ENCODE assay signal across 20 cellular contexts in genomic region chr14:33404964-33405574, GRCh38.
DNase-seq lines count a peak whose midpoint lies in the region; ATAC-seq, FAIRE-seq and TF ChIP-seq lines count a peak whose summit lies in the region.
"Had no signal": no experiment of that assay in that cellular context is flagged by ENCODE, and none has a peak within 500 bp of the region (broad histone marks: within the 10 kb centered on the region; RNA-seq: fewer than 3 reads in every experiment).

No MANE protein-coding gene starts in this region.

- H3K4me3 ChIP-seq in breast epithelium (no peak overlapping the region), astrocyte (ENCODE audit: insufficient read depth, low read depth, low read length) (no peak overlapping the region), neural progenitor cell (no peak overlapping the region)
- H3K4me3 ChIP-seq: BLaER1 treated with 17β-estradiol and CSF1 and Interleukin-3, amounts not matched to agents 10 nM and 100 nM had no signal

- peaks cover 7 to 12% of the 10 kb centered on the region in 2 donors for H3K9me3 ChIP-seq in breast epithelium
- no peaks in the 10 kb centered on the region for H3K9me3 ChIP-seq in astrocyte (ENCODE audit: insufficient read depth, low read depth, low read length)
- H3K9me3 ChIP-seq in neural progenitor cell (ENCODE audit: low read depth): peaks cover 23% of the 10 kb centered on the region
- H3K9me3 ChIP-seq: BLaER1 treated with 17β-estradiol and CSF1 and Interleukin-3, amounts not matched to agents 10 nM and 100 nM had no signal

- no TSS peak for BruUV-seq in MCF 10A (replicated peaks; lab: Mats Ljungman, UMichigan)

- TF ChIP-seq POLR2A in breast epithelium (IDR thresholded peaks at IDR 0.05): no peak

- CTCF ChIA-PET in MCF 10A (lab: Yijun Ruan, JAX): interaction anchor here (0.6 to 3.0 kb wide), 8 partner anchors 16 to 948 kb away, joined by 3 to 8 read pairs (median 3); no protein-coding TSS in a partner anchor

- intact Hi-C loops in MCF 10A (cut with micrococcal nuclease): no loop called here
- intact Hi-C loops in breast epithelium (cut with DNase I; ENCODE audit: low total_unique reads): no loop called here

- no peaks in the 10 kb centered on the region for H3K79me2 ChIP-seq in astrocyte (ENCODE audit: insufficient read depth, low read length)
- H3K79me2 ChIP-seq in neural progenitor cell (ENCODE audit: low read depth): no peaks in the 10 kb centered on the region

- H3K27ac ChIP-seq in breast epithelium: no peak overlapping the region
- no peak overlapping the region for H3K27ac ChIP-seq in astrocyte (ENCODE audit: low read depth, low read length)
- no peak overlapping the region for H3K27ac ChIP-seq in neural progenitor cell
- H3K27ac ChIP-seq: BLaER1 treated with 17β-estradiol and CSF1 and Interleukin-3, amounts not matched to agents 10 nM and 100 nM had no signal

- H4K20me1 ChIP-seq in astrocyte (ENCODE audit: insufficient read depth, low read length) (no peaks in the 10 kb centered on the region), neural progenitor cell (ENCODE audit: low read depth) (no peaks in the 10 kb centered on the region)
- H4K20me1 ChIP-seq: BLaER1 treated with 17β-estradiol and CSF1 and Interleukin-3, amounts not matched to agents 10 nM and 100 nM had no signal

- H3K36me3 Mint-ChIP-seq in MCF 10A (ENCODE audit: insufficient read depth, unreplicated experiment) (no peaks in the 10 kb centered on the region), astrocyte (ENCODE audit: low read depth, unreplicated experiment) (no peaks in the 10 kb centered on the region), neural progenitor cell (peaks cover 36% of the 10 kb centered on the region)
- H3K36me3 Mint-ChIP-seq: CD4-positive, CD25-positive, alpha-beta regulatory T cell; IgD-negative memory B cell had no signal

- H3K27ac Mint-ChIP-seq in MCF 10A (ENCODE audit: low read depth, unreplicated experiment): peak overlapping the region; percentile 96
- H3K27ac Mint-ChIP-seq in astrocyte (ENCODE audit: unreplicated experiment): peak overlapping the region; percentile 28
- no peak overlapping the region for H3K27ac Mint-ChIP-seq in neural progenitor cell
- H3K27ac Mint-ChIP-seq: CD4-positive, CD25-positive, alpha-beta regulatory T cell had no signal

- H3K4me1 ChIP-seq in breast epithelium (no peaks in the 10 kb centered on the region), astrocyte (ENCODE audit: insufficient read depth, low read length) (peaks cover 5% of the 10 kb centered on the region), neural progenitor cell (no peaks in the 10 kb centered on the region)
- H3K4me1 ChIP-seq: BLaER1 treated with 17β-estradiol and CSF1 and Interleukin-3, amounts not matched to agents 10 nM and 100 nM had no signal

- TF ChIP-seq CTCF in MCF 10A (IDR thresholded peaks at IDR 0.05; ENCODE audit: unreplicated experiment) (no peak), breast epithelium (IDR thresholded peaks at IDR 0.05) (no peak), astrocyte (IDR thresholded peaks at IDR 0.05; ENCODE audit: insufficient read depth, low read depth, low read length) (no peak), neural progenitor cell (IDR thresholded peaks at IDR 0.05) (no peak)

- H3K4me1 Mint-ChIP-seq in MCF 10A (ENCODE audit: insufficient read depth, unreplicated experiment) (peaks cover 14% of the 10 kb centered on the region), astrocyte (ENCODE audit: low read depth, unreplicated experiment) (peaks cover 5% of the 10 kb centered on the region), neural progenitor cell (peaks cover 3% of the 10 kb centered on the region)
- H3K4me1 Mint-ChIP-seq: CD4-positive, CD25-positive, alpha-beta regulatory T cell; IgD-negative memory B cell had no signal

- ATAC-seq in GM18868 (IDR thresholded peaks at IDR 0.05; ENCODE audit: unreplicated experiment) (no peak), HG03135 (IDR thresholded peaks at IDR 0.05; ENCODE audit: unreplicated experiment) (no peak)

- peak; percentile 5 for FAIRE-seq in astrocyte (lab: Jason Lieb, UNC)
- FAIRE-seq: G401.6, GM12891, GM19239 had no signal

- no peak overlapping the region for H3K4me2 ChIP-seq in astrocyte (ENCODE audit: low read length)
- no peak overlapping the region for H3K4me2 ChIP-seq in neural progenitor cell
- H3K4me2 ChIP-seq: BLaER1 treated with 17β-estradiol and CSF1 and Interleukin-3, amounts not matched to agents 10 nM and 100 nM had no signal

- H3K4me3 Mint-ChIP-seq in MCF 10A (ENCODE audit: unreplicated experiment): no peak overlapping the region
- no peak overlapping the region for H3K4me3 Mint-ChIP-seq in astrocyte (ENCODE audit: unreplicated experiment)
- no peak overlapping the region for H3K4me3 Mint-ChIP-seq in neural progenitor cell
- H3K4me3 Mint-ChIP-seq: CD4-positive, CD25-positive, alpha-beta regulatory T cell; IgD-negative memory B cell had no signal

- H3K27me3 Mint-ChIP-seq in MCF 10A (ENCODE audit: insufficient read depth, unreplicated experiment) (no peaks in the 10 kb centered on the region), astrocyte (ENCODE audit: low read depth, unreplicated experiment) (no peaks in the 10 kb centered on the region), neural progenitor cell (ENCODE audit: insufficient read depth, low read depth) (peaks cover 2% of the 10 kb centered on the region)
- H3K27me3 Mint-ChIP-seq: CD4-positive, CD25-positive, alpha-beta regulatory T cell; IgD-negative memory B cell had no signal

- H3K36me3 ChIP-seq in breast epithelium: no peaks in the 10 kb centered on the region
- no peaks in the 10 kb centered on the region for H3K36me3 ChIP-seq in astrocyte (ENCODE audit: insufficient read depth, low read length)
- H3K36me3 ChIP-seq in neural progenitor cell: peaks cover 9% of the 10 kb centered on the region
- H3K36me3 ChIP-seq: BLaER1 treated with 17β-estradiol and CSF1 and Interleukin-3, amounts not matched to agents 10 nM and 100 nM had no signal

- DNase-seq in MCF 10A (ENCODE audit: unreplicated experiment): no peak
- DNase-seq in breast epithelium (ENCODE audit: low spot score in 2 of 2): no peak
- no peak for DNase-seq in astrocyte (ENCODE audit: low read depth)
- DNase-seq in iPS-NIHi11 (ENCODE audit: low spot score): peak; percentile 29
- DNase-seq in neural progenitor cell (ENCODE audit: low spot score): peak; percentile 16
- DNase-seq in SK-N-DZ (ENCODE audit: low spot score): no peak
- DNase-seq: ACHN; Calu3; CD4-positive, CD25-positive, alpha-beta regulatory T cell; DMS 273 treated with DMSO at 0.1 percent for 48 hours; DMS79 treated with DMSO at 0.1 percent for 48 hours; EL; HCEC 1CT had no signal

- POLR2A ChIA-PET in MCF 10A (lab: Yijun Ruan, JAX): interaction anchor here (0.6 kb wide), 1 partner anchor 16 kb away, joined by 4 read pairs; no protein-coding TSS in a partner anchor

- no peaks in the 10 kb centered on the region for H3F3A ChIP-seq in neural progenitor cell (ENCODE audit: low read depth)

- H3K9ac ChIP-seq in astrocyte (ENCODE audit: low read length) (no peak overlapping the region), neural progenitor cell (no peak overlapping the region)
- H3K9ac ChIP-seq: BLaER1 treated with 17β-estradiol and CSF1 and Interleukin-3, amounts not matched to agents 10 nM and 100 nM had no signal

- H3K27me3 ChIP-seq in breast epithelium (no peaks in the 10 kb centered on the region), astrocyte (ENCODE audit: insufficient read depth, low read length) (no peaks in the 10 kb centered on the region), neural progenitor cell (no peaks in the 10 kb centered on the region)
- H3K27me3 ChIP-seq: BLaER1 treated with 17β-estradiol and CSF1 and Interleukin-3, amounts not matched to agents 10 nM and 100 nM had no signal

- H3K9me3 Mint-ChIP-seq in MCF 10A (ENCODE audit: unreplicated experiment) (no peaks in the 10 kb centered on the region), astrocyte (ENCODE audit: unreplicated experiment) (peaks cover 7% of the 10 kb centered on the region), neural progenitor cell (peaks cover 67% of the 10 kb centered on the region)

- H2AFZ ChIP-seq in astrocyte (ENCODE audit: low read depth, low read length) (no peak overlapping the region), neural progenitor cell (replicated peaks) (no peak overlapping the region)

Comparison
In these comparisons a context has a peak if more than half of its experiments do, and no peak if none do; other contexts are left out.
1. DNase-seq: peak in iPS-NIHi11 (single experiment) and neural progenitor cell (single experiment); none in MCF 10A (single experiment), breast epithelium (0 of 2), astrocyte (single experiment) and SK-N-DZ (single experiment).